ENCODE assay signal across 9 cellular contexts in genomic region chr9:127972316-127972871, GRCh38. TPM values are rescaled to one million over a fixed set of nuclear protein-coding genes. Genes with fewer than 3 reads are reported as not detected.
DNase-seq lines count a peak whose midpoint lies in the region; ATAC-seq and TF ChIP-seq lines count a peak whose summit lies in the region.
"Had no signal": no experiment of that assay in that cellular context is flagged by ENCODE, and none has a peak within 500 bp of the region (broad histone marks: within the 10 kb centered on the region; RNA-seq: fewer than 3 reads in every experiment).

No MANE protein-coding gene starts in this region.

- no peak for TF ChIP-seq EP300 in suprapubic skin (IDR thresholded peaks at IDR 0.05)

- H3K4me3 ChIP-seq in body of pancreas: no peak overlapping the region
- H3K4me3 ChIP-seq in suprapubic skin: peak overlapping the region; percentile 91

- H3K27ac ChIP-seq in body of pancreas (peak overlapping the region; percentile 80 to 97 (median 88)), suprapubic skin (peak overlapping the region; percentile 95)
- H3K27ac ChIP-seq: 22Rv1 had no signal

- H3K36me3 ChIP-seq in body of pancreas (replicated peaks in 1 of 2; ENCODE audit: insufficient read depth in 1 of 2, low read depth in 2 of 2) (no peaks in the 10 kb centered on the region), suprapubic skin (no peaks in the 10 kb centered on the region)

- no peak for TF ChIP-seq POLR2A in body of pancreas (IDR thresholded peaks at IDR 0.05)
- no peak for TF ChIP-seq POLR2A in suprapubic skin (IDR thresholded peaks at IDR 0.05)

- TF ChIP-seq CTCF in body of pancreas (IDR thresholded peaks at IDR 0.05): no peak
- no peak for TF ChIP-seq CTCF in suprapubic skin (IDR thresholded peaks at IDR 0.05)

- H3K9me3 ChIP-seq in body of pancreas (no peaks in the 10 kb centered on the region), suprapubic skin (no peaks in the 10 kb centered on the region)

- DNase-seq in DMS53 (lab: John Stamatoyannopoulos, UW) (peak; percentile 66), DMS53 treated with DMSO at 0.1 percent for 48 hours (lab: John Stamatoyannopoulos, UW; ENCODE audit: unreplicated experiment) (no peak), body of pancreas (peak in 3 of 4 donors; percentile 38 to 55 (median 51)), medulla oblongata (ENCODE audit: extremely low spot score) (peak; percentile 72), suprapubic skin (ENCODE audit: low spot score in 2 of 2) (no peak), AML-193 (lab: John Stamatoyannopoulos, UW) (no peak)

- WGBS in body of pancreas, 2 donors: 48% methylated on average over 10 of the region's 10 CpGs; no CpG with 5 or more reads in 1 of the 2 donors
- 25% methylated on average over 8 of the region's 10 CpGs for WGBS in suprapubic skin

- H3K4me1 ChIP-seq in body of pancreas (peaks cover 99% of the 10 kb centered on the region), suprapubic skin (peaks cover 100% of the 10 kb centered on the region)

- H3K27me3 ChIP-seq in body of pancreas (no peaks in the 10 kb centered on the region), suprapubic skin (no peaks in the 10 kb centered on the region)

- ATAC-seq in body of pancreas (no peak), HG03280 (IDR thresholded peaks at IDR 0.05; ENCODE audit: unreplicated experiment) (no peak), HG02938 (IDR thresholded peaks at IDR 0.05; ENCODE audit: unreplicated experiment) (no peak)

- intact Hi-C loops in body of pancreas (cut with DNase I): no loop called here

RNA-seq across cellular contexts. Expression of gene EEIG1, which starts 8.4 kb away (rescaled TPM):
- total RNA-seq in body of pancreas (10 to 100 TPM; 41.9 to 42.0 TPM), suprapubic skin (10 to 100 TPM; 43.1 to 85.8 (median 59.5) TPM)

RNA-seq across cellular contexts. Expression of gene DPM2, which starts 34.7 kb away (rescaled TPM):
- 10 to 100 TPM; 23.3 to 39.9 TPM for total RNA-seq in body of pancreas
- 10 to 100 TPM; 19.4 to 39.7 (median 30.6) TPM for total RNA-seq in suprapubic skin

RNA-seq across cellular contexts. Expression of gene PIP5KL1, which starts 41.8 kb away (rescaled TPM):
- 1 to 10 TPM; 1.3 to 2.6 TPM for total RNA-seq in body of pancreas
- 10 to 100 TPM in 1 of 4 donors, 1 to 10 TPM in 3; 5.8 to 14.7 (median 9.2) TPM for total RNA-seq in suprapubic skin

RNA-seq across cellular contexts. Expression of gene ST6GALNAC4, which starts 55.6 kb away (rescaled TPM):
- total RNA-seq in body of pancreas: 10 to 100 TPM; 36.6 to 63.8 TPM
- total RNA-seq in suprapubic skin: 10 to 100 TPM; 14.6 to 25.2 (median 20.2) TPM

Comparison
In these comparisons a context has a peak if more than half of its experiments do, and no peak if none do; other contexts are left out.
1. DNase-seq: peak in DMS53 (single experiment), body of pancreas (3 of 4) and medulla oblongata (single experiment); none in DMS53 treated with DMSO at 0.1 percent for 48 hours (single experiment), suprapubic skin (0 of 2) and AML-193 (0 of 2).